Comparison of ENCODE assay signal across 18 cellular contexts in the genomic region with DNA sequence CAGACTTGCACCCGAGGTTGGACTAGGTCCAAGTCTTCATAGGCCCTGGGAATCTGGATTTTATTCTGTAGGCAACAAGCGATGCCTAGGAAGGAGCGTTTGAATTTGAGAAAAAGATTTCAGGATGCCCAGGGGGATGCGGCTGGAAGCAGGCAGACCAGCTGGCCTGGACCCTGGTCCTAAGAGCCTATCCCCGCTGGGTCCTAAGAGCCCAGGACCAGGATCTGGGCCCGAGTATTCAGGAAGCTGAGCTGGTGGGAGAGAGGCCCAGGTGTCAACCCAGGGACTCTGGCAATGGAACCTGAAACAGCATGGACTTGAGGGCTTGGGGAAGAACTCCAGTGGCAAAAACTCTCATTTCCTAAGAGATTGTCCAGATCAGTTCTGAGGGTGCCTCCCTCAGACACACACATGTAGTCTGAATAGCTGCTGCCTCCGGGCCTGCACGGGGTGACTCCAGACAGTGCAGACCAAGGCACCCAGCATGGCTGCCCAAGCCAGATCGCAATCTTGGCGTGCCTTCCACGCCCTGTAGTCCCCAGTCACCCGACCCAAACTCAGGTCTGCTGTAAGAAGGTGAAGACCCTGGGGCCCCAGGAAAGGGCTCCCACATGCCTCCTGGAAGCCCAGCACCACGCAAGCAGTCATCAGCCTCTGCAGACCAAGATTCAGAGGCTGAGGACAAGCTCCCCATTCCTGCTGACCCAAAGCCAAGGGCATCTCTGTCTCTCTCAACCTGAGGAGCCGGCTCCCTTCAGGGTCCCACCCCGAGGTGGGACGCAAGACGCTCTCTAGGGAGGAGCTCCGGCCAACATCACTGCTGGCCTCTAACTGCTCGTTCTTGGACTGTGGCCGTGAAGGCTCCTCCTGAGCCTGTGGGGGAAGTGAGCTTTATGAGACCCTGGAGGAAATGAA. TPM values are rescaled to one million over a fixed set of nuclear protein-coding genes. Genes with fewer than 3 reads are reported as not detected.
DNase-seq lines count a peak whose midpoint lies in the region; ATAC-seq and TF ChIP-seq lines count a peak whose summit lies in the region.
"Had no signal": no experiment of that assay in that cellular context is flagged by ENCODE, and none has a peak within 500 bp of the region (broad histone marks: within the 10 kb centered on the region; RNA-seq: fewer than 3 reads in every experiment).

No MANE protein-coding gene starts in this region.

- no peaks in the 10 kb centered on the region for H3K9me3 ChIP-seq in body of pancreas
- no peaks in the 10 kb centered on the region for H3K9me3 ChIP-seq in smooth muscle cell (replicated peaks; ENCODE audit: low read depth)
- H3K9me3 ChIP-seq: ovary, SK-N-SH had no signal

- peaks cover 100% of the 10 kb centered on the region for H4K20me1 ChIP-seq in smooth muscle cell (ENCODE audit: low read depth)

- H3K27ac ChIP-seq in HL-60 (replicated peaks), result peak overlapping the region; percentile 90
- H3K27ac ChIP-seq in body of pancreas, result peak overlapping the region; percentile 60 to 72 (median 64)
- peak overlapping the region; percentile 44 for H3K27ac ChIP-seq in smooth muscle cell (ENCODE audit: low read depth)
- H3K27ac ChIP-seq: epithelial cell of prostate, hepatocyte had no signal

- H3K27me3 Mint-ChIP-seq in memory B cell, result no peaks in the 10 kb centered on the region
- H3K27me3 Mint-ChIP-seq: activated CD8-positive, alpha-beta memory T cell treated with anti-CD3 and anti-CD28 coated beads, Interleukin-2, amount 10 ng/mL, durations not matched to agents 7 days and 5 days had no signal

- DNase-seq in HL-60 (ENCODE audit: low read depth in 1 of 2, low spot score in 1 of 2), result no peak
- peak in 1 of 4 donors; percentile 25 for DNase-seq in body of pancreas
- no peak for DNase-seq in memory B cell (ENCODE audit: low spot score in 2 of 2)
- no peak for DNase-seq in smooth muscle cell (lab: John Stamatoyannopoulos, UW; ENCODE audit: unreplicated experiment)
- DNase-seq in inferior parietal cortex (ENCODE audit: extremely low spot score), result no peak
- DNase-seq in NCI-H524 treated with DMSO at 0.1 percent for 48 hours (lab: John Stamatoyannopoulos, UW), result no peak
- DNase-seq: activated CD8-positive, alpha-beta memory T cell treated with anti-CD3 and anti-CD28 coated beads, Interleukin-2, amount 10 ng/mL, durations not matched to agents 7 days and 5 days; activated naive CD4-positive, alpha-beta T cell treated with anti-CD3 and anti-CD28 coated beads, Interleukin-2, amount 50 U/mL, for 16 hours; C1 segment of cervical spinal cord; NCI-H2081 treated with DMSO at 0.1 percent for 48 hours; SK-N-SH had no signal

- H3K27ac Mint-ChIP-seq in memory B cell, result peak overlapping the region; percentile 58
- H3K27ac Mint-ChIP-seq: activated CD8-positive, alpha-beta memory T cell treated with anti-CD3 and anti-CD28 coated beads, Interleukin-2, amount 10 ng/mL, durations not matched to agents 7 days and 5 days had no signal

- H3K79me2 ChIP-seq in smooth muscle cell (ENCODE audit: low read depth), result peaks cover 100% of the 10 kb centered on the region

- no peaks in the 10 kb centered on the region for H3K36me3 Mint-ChIP-seq in memory B cell
- H3K36me3 Mint-ChIP-seq: activated CD8-positive, alpha-beta memory T cell treated with anti-CD3 and anti-CD28 coated beads, Interleukin-2, amount 10 ng/mL, durations not matched to agents 7 days and 5 days had no signal

- H3K36me3 ChIP-seq in body of pancreas (replicated peaks in 1 of 2; ENCODE audit: insufficient read depth in 1 of 2, low read depth in 2 of 2), result peaks cover 0 to 7% of the 10 kb centered on the region in 2 donors
- no peaks in the 10 kb centered on the region for H3K36me3 ChIP-seq in smooth muscle cell (ENCODE audit: low read depth)
- H3K36me3 ChIP-seq: ovary had no signal

- H3K4me3 Mint-ChIP-seq in memory B cell, result no peak overlapping the region
- H3K4me3 Mint-ChIP-seq: activated CD8-positive, alpha-beta memory T cell treated with anti-CD3 and anti-CD28 coated beads, Interleukin-2, amount 10 ng/mL, durations not matched to agents 7 days and 5 days had no signal

- intact Hi-C loops in body of pancreas (cut with DNase I), result no loop called here

- no peak for ATAC-seq in body of pancreas
- no peak for ATAC-seq in memory B cell (ENCODE audit: low read depth)
- ATAC-seq in HG03135 (IDR thresholded peaks at IDR 0.05; ENCODE audit: unreplicated experiment), result no peak
- no peak for ATAC-seq in GM19467 (IDR thresholded peaks at IDR 0.05; ENCODE audit: unreplicated experiment)

- TF ChIP-seq POLR2A in body of pancreas (IDR thresholded peaks at IDR 0.05), result no peak

- H3K4me1 ChIP-seq in body of pancreas, result peaks cover 99% of the 10 kb centered on the region
- H3K4me1 ChIP-seq in smooth muscle cell (ENCODE audit: low read depth), result peaks cover 29% of the 10 kb centered on the region

- H3K4me3 ChIP-seq in HL-60 (replicated peaks; ENCODE audit: insufficient read depth, low read length) (no peak overlapping the region), body of pancreas (no peak overlapping the region), smooth muscle cell (no peak overlapping the region)
- H3K4me3 ChIP-seq: hepatocyte, ovary had no signal

- no peaks in the 10 kb centered on the region for H3K9me3 Mint-ChIP-seq in memory B cell

- TF ChIP-seq CTCF in HL-60 (IDR thresholded peaks at IDR 0.05; ENCODE audit: insufficient read depth, low read length), result no peak
- no peak for TF ChIP-seq CTCF in body of pancreas (IDR thresholded peaks at IDR 0.05)
- no peak for TF ChIP-seq CTCF in smooth muscle cell (IDR thresholded peaks at IDR 0.05; ENCODE audit: borderline replicate concordance, insufficient read depth, poor library complexity, severe bottlenecking)

- peaks cover under 1% of the 10 kb centered on the region for H3F3A ChIP-seq in smooth muscle cell (ENCODE audit: low read depth)

- H3K27me3 ChIP-seq in HL-60 (ENCODE audit: insufficient read depth, poor library complexity, severe bottlenecking) (no peaks in the 10 kb centered on the region), body of pancreas (no peaks in the 10 kb centered on the region), smooth muscle cell (ENCODE audit: low read depth) (no peaks in the 10 kb centered on the region)
- H3K27me3 ChIP-seq: hepatocyte, ovary had no signal

- H3K4me2 ChIP-seq in smooth muscle cell, result no peak overlapping the region
- H3K4me2 ChIP-seq: hepatocyte, SK-N-SH had no signal

- 46 to 60% methylated on average over 12 to 20 of the region's 20 CpGs for WGBS in body of pancreas, 2 donors
- 93% methylated on average over 20 of the region's 20 CpGs for WGBS in smooth muscle cell (ENCODE audit: low lambda C conversion rate)

- no peak overlapping the region for H2AFZ ChIP-seq in smooth muscle cell (ENCODE audit: low read depth)
- H2AFZ ChIP-seq: hepatocyte had no signal

- no peaks in the 10 kb centered on the region for H3K4me1 Mint-ChIP-seq in memory B cell

- no peak overlapping the region for H3K9ac ChIP-seq in smooth muscle cell (ENCODE audit: low read depth)
- H3K9ac ChIP-seq: SK-N-SH had no signal

RNA-seq across cellular contexts. Expression of a gene that starts 34.4 kb away (rescaled TPM):
- total RNA-seq in body of pancreas, result 100 to 1,000 TPM; 313 to 511 TPM
- 142 and 180 TPM in 2 replicates for total RNA-seq in smooth muscle cell
- 224 and 226 TPM in 2 replicates for polyA plus RNA-seq in smooth muscle cell

RNA-seq across cellular contexts. Expression of a gene that starts 52.1 kb away (rescaled TPM):
- total RNA-seq in body of pancreas, result 1 to 10 TPM in 1 of 2 donors, not detected in 1; 4.0 TPM
- total RNA-seq in smooth muscle cell, result not detected in 2 replicates
- polyA plus RNA-seq in smooth muscle cell, result not detected in 2 replicates
- total RNA-seq: activated CD8-positive, alpha-beta memory T cell treated with anti-CD3 and anti-CD28 coated beads, Interleukin-2, amount 10 ng/mL, durations not matched to agents 7 days and 5 days; cerebellum; hepatocyte; lower leg skin; ovary had no signal
- polyA plus RNA-seq: hepatocyte, ovary, SK-N-SH had no signal
